ENCODE assay signal across 8 cellular contexts in genomic region chr21:26405735-26406361, GRCh38.
DNase-seq lines count a peak whose midpoint lies in the region; ATAC-seq lines count a peak whose summit lies in the region.

No MANE protein-coding gene starts in this region.

- no peaks in the 10 kb centered on the region for H3K27me3 Mint-ChIP-seq in activated T-cell treated with anti-CD3 and anti-CD28 coated beads, Interleukin-2, amount 50 U/mL, for 72 hours (ENCODE audit: low read depth)

- H3K4me3 Mint-ChIP-seq in activated T-cell treated with anti-CD3 and anti-CD28 coated beads, Interleukin-2, amount 50 U/mL, for 72 hours, result peak overlapping the region in 1 of 2 donors; percentile 20

- H3K36me3 Mint-ChIP-seq in activated T-cell treated with anti-CD3 and anti-CD28 coated beads, Interleukin-2, amount 50 U/mL, for 72 hours (ENCODE audit: insufficient read depth in 2 of 2), result no peaks in the 10 kb centered on the region

- H3K4me1 Mint-ChIP-seq in activated T-cell treated with anti-CD3 and anti-CD28 coated beads, Interleukin-2, amount 50 U/mL, for 72 hours (ENCODE audit: low read depth), result peaks cover 9% of the 10 kb centered on the region

- no peak overlapping the region for H3K27ac Mint-ChIP-seq in activated T-cell treated with anti-CD3 and anti-CD28 coated beads, Interleukin-2, amount 50 U/mL, for 72 hours

- H3K9me3 Mint-ChIP-seq in activated T-cell treated with anti-CD3 and anti-CD28 coated beads, Interleukin-2, amount 50 U/mL, for 72 hours, result peaks cover 0 to 2% of the 10 kb centered on the region in 2 donors

- DNase-seq in Daoy (ENCODE audit: low read depth) (peak; percentile 2), kidney tubule cell (ENCODE audit: low spot score) (peak; percentile 85), HuH-7.5 (ENCODE audit: low spot score) (no peak)
- DNase-seq in activated T-cell treated with anti-CD3 and anti-CD28 coated beads, Interleukin-2, amount 50 U/mL, for 72 hours, result peak; percentile 6 to 36
- no peak for DNase-seq in activated CD4-positive, alpha-beta T cell treated with anti-CD3 and anti-CD28 coated beads, Interleukin-2, amount 50 U/mL, for 4 hours

- ATAC-seq in HG03095 (IDR thresholded peaks at IDR 0.05; ENCODE audit: unreplicated experiment) (peak; percentile 52), GM18517 (IDR thresholded peaks at IDR 0.05; ENCODE audit: unreplicated experiment) (no peak), HG03139 (IDR thresholded peaks at IDR 0.05; ENCODE audit: unreplicated experiment) (no peak)
- peak; percentile 90 to 96 for ATAC-seq in activated T-cell treated with anti-CD3 and anti-CD28 coated beads, Interleukin-2, amount 50 U/mL, for 72 hours (replicated peaks in 1 of 2)

Comparison
In these comparisons a context has a peak if more than half of its experiments do, and no peak if none do; other contexts are left out.
1. DNase-seq: peak in Daoy (single experiment), activated T-cell treated with anti-CD3 and anti-CD28 coated beads, Interleukin-2, amount 50 U/mL, for 72 hours (2 of 2) and kidney tubule cell (single experiment); none in HuH-7.5 (single experiment) and activated CD4-positive, alpha-beta T cell treated with anti-CD3 and anti-CD28 coated beads, Interleukin-2, amount 50 U/mL, for 4 hours (0 of 2).
2. ATAC-seq: peak in HG03095 (single experiment) and activated T-cell treated with anti-CD3 and anti-CD28 coated beads, Interleukin-2, amount 50 U/mL, for 72 hours (2 of 2); none in GM18517 (single experiment) and HG03139 (single experiment).